ENCODE assay signal across 8 cellular contexts in genomic region chr3:179526989-179527391, GRCh38. TPM values are rescaled to one million over a fixed set of nuclear protein-coding genes. Genes with fewer than 3 reads are reported as not detected.
A peak's percentile ranks its signal among the peaks of the same experiment; 100 is the strongest.
DNase-seq lines count a peak whose midpoint lies in the region; ATAC-seq, FAIRE-seq and TF ChIP-seq lines count a peak whose summit lies in the region.

No MANE protein-coding gene starts in this region.

- FAIRE-seq in urothelium cell line (lab: Jason Lieb, UNC): peak; percentile 35

- H3K4me1 ChIP-seq in colonic mucosa (no peaks in the 10 kb centered on the region), lower lobe of right lung (peaks cover 11% of the 10 kb centered on the region)

- ATAC-seq in lower lobe of right lung (peak; percentile 68 to 81), HG03175 (IDR thresholded peaks at IDR 0.05; ENCODE audit: unreplicated experiment) (no peak), GM19035 (IDR thresholded peaks at IDR 0.05; ENCODE audit: unreplicated experiment) (no peak)

- H3K9me3 ChIP-seq in colonic mucosa (no peaks in the 10 kb centered on the region), lower lobe of right lung (no peaks in the 10 kb centered on the region)

- H3K36me3 ChIP-seq in colonic mucosa (no peaks in the 10 kb centered on the region), lower lobe of right lung (no peaks in the 10 kb centered on the region)

- intact Hi-C loops in colonic mucosa (cut with DNase I) (no loop called here), lower lobe of right lung (cut with DNase I) (no loop called here)

- no peak overlapping the region for H3K9ac ChIP-seq in colonic mucosa (ENCODE audit: low read depth in 2 of 2, low read length in 2 of 2)

- H3K4me3 ChIP-seq in AG10803 (ENCODE audit: low read length): peak overlapping the region; percentile 28
- no peak overlapping the region for H3K4me3 ChIP-seq in colonic mucosa
- no peak overlapping the region for H3K4me3 ChIP-seq in lower lobe of right lung

- peak; percentile 65 for DNase-seq in AG10803 (ENCODE audit: low read depth)
- peak; percentile 53 for DNase-seq in NCI-H2029 (lab: John Stamatoyannopoulos, UW)
- DNase-seq in colonic mucosa: peak; percentile 48
- no peak for DNase-seq in lower lobe of right lung
- peak; percentile 73 for DNase-seq in urothelium cell line (ENCODE audit: low spot score)
- DNase-seq in NCI-H526 treated with DMSO at 0.1 percent for 48 hours (lab: John Stamatoyannopoulos, UW): no peak

- H3K27ac ChIP-seq in colonic mucosa: peak overlapping the region; percentile 5
- peak overlapping the region; percentile 66 for H3K27ac ChIP-seq in lower lobe of right lung

- TF ChIP-seq CTCF in AG10803 (conservative IDR thresholded peaks at IDR 0.05; ENCODE audit: low read length): no peak
- TF ChIP-seq CTCF in colonic mucosa (IDR thresholded peaks at IDR 0.05): no peak
- TF ChIP-seq CTCF in lower lobe of right lung (IDR thresholded peaks at IDR 0.05): no peak

- H3K27me3 ChIP-seq in colonic mucosa (no peaks in the 10 kb centered on the region), lower lobe of right lung (ENCODE audit: low read depth) (no peaks in the 10 kb centered on the region)

RNA-seq across cellular contexts. Expression of gene ACTL6A, which starts 35.7 kb away (rescaled TPM):
- total RNA-seq in colonic mucosa: 10 to 100 TPM; 37.2 to 49.7 TPM
- total RNA-seq in lower lobe of right lung: 36.5 TPM

Comparison
In these comparisons a context has a peak if more than half of its experiments do, and no peak if none do; other contexts are left out.
1. DNase-seq: peak in AG10803 (single experiment), NCI-H2029 (single experiment), colonic mucosa (single experiment) and urothelium cell line (single experiment); none in lower lobe of right lung (single experiment) and NCI-H526 treated with DMSO at 0.1 percent for 48 hours (single experiment).
2. ATAC-seq: peak in lower lobe of right lung (2 of 2); none in HG03175 (single experiment) and GM19035 (single experiment).